23 cellular contexts compared by ENCODE assay signal in the genomic region with DNA sequence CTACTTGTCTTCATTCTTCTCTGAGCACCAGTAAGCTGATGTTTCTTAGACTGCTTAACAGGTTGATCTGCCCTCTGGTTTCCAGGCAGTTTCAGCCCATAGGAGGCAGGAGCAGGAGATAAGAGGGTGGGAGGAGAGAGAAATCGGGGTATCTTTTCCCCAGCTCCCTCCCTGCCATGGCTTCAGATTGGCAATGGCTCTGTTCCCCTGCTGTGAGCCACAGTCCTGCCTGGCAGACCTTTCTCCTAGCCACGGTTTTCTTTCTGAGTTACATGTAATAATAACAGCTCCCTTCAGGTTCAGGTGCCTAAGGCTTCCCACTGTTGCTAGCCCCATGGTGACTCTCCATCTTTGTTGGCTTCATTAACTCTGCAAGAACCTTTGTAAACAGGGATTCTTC.
"Had no signal": no experiment of that assay in that cellular context is flagged by ENCODE, and none has a peak within 500 bp of the region (broad histone marks: within the 10 kb centered on the region; RNA-seq: fewer than 3 reads in every experiment).

No MANE protein-coding gene starts in this region.

- H3K9me3 ChIP-seq: esophagus muscularis mucosa, gastroesophageal sphincter, heart left ventricle, ovary, psoas muscle, right lobe of liver, thoracic aorta, vagina had no signal

- H3K4me3 ChIP-seq: esophagus muscularis mucosa, gastroesophageal sphincter, heart left ventricle, hepatocyte, lung, ovary, psoas muscle, right lobe of liver, thoracic aorta, vagina had no signal

- H3K4me1 ChIP-seq: esophagus muscularis mucosa, foreskin keratinocyte, gastroesophageal sphincter, heart left ventricle, right lobe of liver, vagina had no signal

- H3K36me3 ChIP-seq: esophagus muscularis mucosa, gastroesophageal sphincter, heart left ventricle, ovary, right lobe of liver, thoracic aorta, vagina had no signal

- ATAC-seq: foreskin keratinocyte; gastroesophageal sphincter; heart left ventricle; left lobe of liver; natural killer cell; psoas muscle; right lobe of liver; stimulated activated naive B cell treated with anti-CD40 and anti-IgM and Interleukin-4, amounts not matched to agents 10 μg/mL and 1 μg/mL and 100 μg/mL, for 72 hours had no signal

- DNase-seq: dermis blood vessel endothelial cell; effector memory CD4-positive, alpha-beta T cell; foreskin keratinocyte; heart left ventricle; kidney; natural killer cell; occipital lobe; ovary; posterior cingulate gyrus; psoas muscle; right lobe of liver; small intestine; stimulated activated CD4-positive, alpha-beta T cell treated with anti-CD3 and anti-CD28 coated beads, Interleukin-15, amount 100 ng/mL, for 24 hours; stimulated activated CD4-positive, alpha-beta T cell treated with anti-CD3 and anti-CD28 coated beads, Interleukin-2, amount 100 ng/mL, for 48 hours; stimulated activated naive B cell treated with anti-CD40 and anti-IgM and Interleukin-4, amounts not matched to agents 10 μg/mL and 1 μg/mL and 100 μg/mL, for 72 hours; trophoblast cell had no signal

- H3K27me3 ChIP-seq: esophagus muscularis mucosa, foreskin keratinocyte, gastroesophageal sphincter, heart left ventricle, hepatocyte, ovary, right lobe of liver, vagina had no signal

- H3K27ac ChIP-seq: esophagus muscularis mucosa, foreskin keratinocyte, gastroesophageal sphincter, heart left ventricle, hepatocyte, ovary, psoas muscle, right lobe of liver, thoracic aorta, vagina had no signal
